17 cellular contexts compared by ENCODE assay signal in the genomic region with DNA sequence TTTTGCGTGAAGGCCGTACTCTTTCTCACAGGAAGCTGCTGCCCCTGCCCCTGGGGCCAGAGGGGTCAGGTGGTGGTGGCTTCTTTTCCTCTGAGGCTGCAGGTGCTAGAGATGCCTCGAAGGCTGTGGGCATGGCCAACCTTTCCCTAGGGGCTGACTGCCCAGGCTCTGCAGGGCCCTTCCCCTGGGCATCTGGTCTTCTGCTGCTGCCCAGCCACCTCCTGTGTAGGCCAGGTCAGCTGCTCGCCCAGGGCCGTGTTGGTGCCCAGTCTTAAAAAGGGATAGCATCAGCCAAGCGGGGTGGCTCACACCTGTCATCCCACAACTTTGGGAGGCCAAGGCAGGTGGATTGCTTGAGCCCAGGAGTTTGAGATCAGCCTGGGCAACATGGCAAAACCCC.
DNase-seq lines count a peak whose midpoint lies in the region; ATAC-seq and TF ChIP-seq lines count a peak whose summit lies in the region.
"Had no signal": no experiment of that assay in that cellular context is flagged by ENCODE, and none has a peak within 500 bp of the region (broad histone marks: within the 10 kb centered on the region; RNA-seq: fewer than 3 reads in every experiment).

No MANE protein-coding gene starts in this region.

- H3K4me1 ChIP-seq in CD8-positive, alpha-beta memory T cell (ENCODE audit: insufficient read depth, low read length) = peaks cover 64% of the 10 kb centered on the region
- peaks cover 77 to 83% of the 10 kb centered on the region in 2 donors for H3K4me1 ChIP-seq in thyroid gland

- H3K36me3 ChIP-seq in CD8-positive, alpha-beta memory T cell (ENCODE audit: insufficient read depth, low read length) = no peaks in the 10 kb centered on the region
- no peaks in the 10 kb centered on the region for H3K36me3 ChIP-seq in thyroid gland
- H3K36me3 ChIP-seq: MG63 had no signal

- no peak for DNase-seq in CD8-positive, alpha-beta memory T cell
- no peak for DNase-seq in activated B cell treated with CpG ODN at 0.5 μM for 24 hours
- DNase-seq in naive B cell = no peak
- no peak for DNase-seq in thyroid gland
- no peak for DNase-seq in NCI-H446 (lab: John Stamatoyannopoulos, UW)
- DNase-seq in stimulated activated CD4-positive, alpha-beta T cell treated with anti-CD3 and anti-CD28 coated beads, Interleukin-2, amount 100 ng/mL, for 48 hours = no peak
- DNase-seq in NCI-H510A treated with DMSO at 0.1 percent for 48 hours (lab: John Stamatoyannopoulos, UW) = no peak
- DNase-seq: activated gamma-delta T cell, dermis blood vessel endothelial cell, DMS153, glutamatergic neuron, MG63, NCI-H187, SIG-M5 had no signal

- 77 to 85% methylated on average over 5 to 6 of the region's 6 CpGs for WGBS in thyroid gland, 2 donors

- CTCF ChIA-PET in CD8-positive, alpha-beta memory T cell (lab: Charles Lee) = interaction anchor here (1.1 to 2.3 kb wide), 4 partner anchors 17 to 111 kb away, joined by 3 to 11 read pairs (median 4); no protein-coding TSS in a partner anchor
- CTCF ChIA-PET in activated B cell treated with CpG ODN at 0.5 μM for 24 hours (lab: Charles Lee) = interaction anchor here (0.9 to 5.1 kb wide), 3 partner anchors 88 to 111 kb away, joined by 3 to 40 read pairs (median 4); no protein-coding TSS in a partner anchor

- H3K4me1 Mint-ChIP-seq in CD8-positive, alpha-beta memory T cell = peaks cover 59 to 95% (median 80%) of the 10 kb centered on the region in 3 donors
- peaks cover 98% of the 10 kb centered on the region for H3K4me1 Mint-ChIP-seq in activated B cell treated with CpG ODN at 0.5 μM for 24 hours
- H3K4me1 Mint-ChIP-seq in naive B cell = peaks cover 65 to 99% (median 90%) of the 10 kb centered on the region in 3 donors

- H3K27me3 ChIP-seq in CD8-positive, alpha-beta memory T cell (ENCODE audit: insufficient read depth, low read length, poor library complexity, severe bottlenecking) = no peaks in the 10 kb centered on the region
- H3K27me3 ChIP-seq in thyroid gland = no peaks in the 10 kb centered on the region
- H3K27me3 ChIP-seq: MG63 had no signal

- H3K27me3 Mint-ChIP-seq in CD8-positive, alpha-beta memory T cell = no peaks in the 10 kb centered on the region
- H3K27me3 Mint-ChIP-seq in activated B cell treated with CpG ODN at 0.5 μM for 24 hours (no peaks in the 10 kb centered on the region), naive B cell (no peaks in the 10 kb centered on the region)

- peaks cover 0 to 2% (median 0%) of the 10 kb centered on the region in 5 donors for H3K9me3 Mint-ChIP-seq in CD8-positive, alpha-beta memory T cell
- H3K9me3 Mint-ChIP-seq in activated B cell treated with CpG ODN at 0.5 μM for 24 hours (no peaks in the 10 kb centered on the region), naive B cell (peaks cover 0 to 8% (median 2%) of the 10 kb centered on the region in 7 donors)

- no peak for TF ChIP-seq CTCF in activated B cell treated with CpG ODN at 0.5 μM for 24 hours (IDR thresholded peaks at IDR 0.05)
- TF ChIP-seq CTCF in thyroid gland (IDR thresholded peaks at IDR 0.05) = no peak

- H3K36me3 Mint-ChIP-seq in CD8-positive, alpha-beta memory T cell = peaks cover 0 to 20% (median 3%) of the 10 kb centered on the region in 3 donors
- H3K36me3 Mint-ChIP-seq in activated B cell treated with CpG ODN at 0.5 μM for 24 hours (ENCODE audit: low read depth) = peaks cover 32% of the 10 kb centered on the region
- peaks cover 0 to 16% of the 10 kb centered on the region in 2 donors for H3K36me3 Mint-ChIP-seq in naive B cell

- H3K9me3 ChIP-seq in CD8-positive, alpha-beta memory T cell (ENCODE audit: low read length) = no peaks in the 10 kb centered on the region
- no peaks in the 10 kb centered on the region for H3K9me3 ChIP-seq in thyroid gland
- H3K9me3 ChIP-seq: MG63 had no signal

- H3K4me3 Mint-ChIP-seq in CD8-positive, alpha-beta memory T cell = peak overlapping the region in 2 of 7 donors; percentile 26 to 44
- H3K4me3 Mint-ChIP-seq in activated B cell treated with CpG ODN at 0.5 μM for 24 hours = no peak overlapping the region
- H3K4me3 Mint-ChIP-seq in naive B cell = peak overlapping the region; percentile 70 to 88 (median 80)
- H3K4me3 Mint-ChIP-seq: mesothelial cell of epicardium; T-helper 2 cell treated with Interferon-gamma antibody and Interleukin-4, amounts not matched to agents 5 μg/mL and 100 μg/mL, for 36 hours had no signal

- no peak overlapping the region for H3K27ac ChIP-seq in CD8-positive, alpha-beta memory T cell (ENCODE audit: low read depth, low read length)
- H3K27ac ChIP-seq in thyroid gland = peak overlapping the region; percentile 88 to 98 (median 93)

- H3K4me3 ChIP-seq in CD8-positive, alpha-beta memory T cell (ENCODE audit: low read length) = no peak overlapping the region
- H3K4me3 ChIP-seq in thyroid gland (replicated peaks in 1 of 3) = no peak overlapping the region
- H3K4me3 ChIP-seq: MG63 had no signal

- peak overlapping the region in 6 of 8 donors; percentile 47 to 97 (median 88) for H3K27ac Mint-ChIP-seq in CD8-positive, alpha-beta memory T cell
- peak overlapping the region; percentile 95 for H3K27ac Mint-ChIP-seq in activated B cell treated with CpG ODN at 0.5 μM for 24 hours
- H3K27ac Mint-ChIP-seq in naive B cell = peak overlapping the region; percentile 97 to 99 (median 98)
- H3K27ac Mint-ChIP-seq: mesothelial cell of epicardium; T-helper 2 cell treated with Interferon-gamma antibody and Interleukin-4, amounts not matched to agents 5 μg/mL and 100 μg/mL, for 36 hours had no signal

- TF ChIP-seq POLR2A in thyroid gland (IDR thresholded peaks at IDR 0.05) = no peak

- intact Hi-C loops in activated B cell treated with CpG ODN at 0.5 μM for 24 hours (cut with micrococcal nuclease) (loop anchor here (1.0 to 5.0 kb wide), 3 partner anchors 7 to 43 kb away; no protein-coding TSS in a partner anchor), thyroid gland (cut with DNase I) (loop anchor here (5.0 to 10.0 kb wide), 2 partner anchors 65 to 112 kb away; partner anchors contain the start of gene FAM53B)

- POLR2A ChIA-PET in CD8-positive, alpha-beta memory T cell (lab: Charles Lee) = interaction anchor here (0.6 kb wide), 1 partner anchor 14 kb away, joined by 4 read pairs; no protein-coding TSS in a partner anchor
- POLR2A ChIA-PET in activated B cell treated with CpG ODN at 0.5 μM for 24 hours (lab: Charles Lee) = interaction anchor here (0.9 to 15.9 kb wide), 9 partner anchors 8 to 104 kb away, joined by 3 to 207 read pairs (median 18); no protein-coding TSS in a partner anchor

- no peak for ATAC-seq in activated B cell treated with CpG ODN at 0.5 μM for 24 hours (ENCODE audit: low read depth)
- ATAC-seq in naive B cell (ENCODE audit: low read depth in 2 of 2) = no peak
- ATAC-seq: activated CD4-positive, CD25-positive, alpha-beta regulatory T cell treated with anti-CD3 and anti-CD28 coated beads, Interleukin-2, amount 50 U/mL, for 24 hours had no signal
